ENCODE assay signal across 8 cellular contexts in the genomic region with DNA sequence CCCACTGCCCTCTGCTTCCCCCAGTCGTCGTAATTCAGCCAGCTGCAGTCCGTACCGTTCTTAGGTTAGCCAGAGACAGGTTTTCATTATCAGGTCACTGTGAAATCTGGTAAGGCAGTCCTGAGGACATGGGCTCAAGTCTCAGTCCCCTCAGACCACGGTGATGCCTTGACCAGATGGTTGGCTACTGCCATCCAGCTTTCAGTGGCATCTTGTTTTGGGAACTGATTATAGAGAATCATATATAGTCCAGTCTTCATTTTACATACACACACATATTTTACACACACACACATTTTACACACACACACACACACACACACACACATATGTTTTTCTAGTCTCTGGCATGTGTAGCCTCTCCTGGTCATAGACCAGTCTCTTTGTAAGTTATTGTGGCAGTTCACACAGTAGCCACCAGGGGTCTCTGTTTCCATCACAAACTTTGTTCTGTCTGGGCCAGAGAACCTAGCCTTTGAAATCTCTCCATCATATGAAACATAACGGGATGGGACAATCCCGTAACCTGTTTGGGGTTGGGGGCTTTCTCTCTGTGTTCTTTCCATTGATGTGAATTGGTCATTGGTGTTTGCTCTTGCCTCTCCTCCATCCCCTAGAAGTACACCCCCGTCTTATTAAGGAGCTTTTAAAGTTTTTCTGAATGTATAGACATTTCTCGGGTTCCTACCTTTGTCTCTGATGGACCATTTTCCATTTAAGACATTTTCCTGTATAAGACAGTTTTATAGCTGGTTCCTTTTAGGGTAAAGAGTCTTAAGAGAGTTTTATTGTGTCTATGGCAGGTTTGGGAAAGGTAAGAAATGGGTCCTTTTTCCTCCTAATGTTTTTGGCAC. TPM values are rescaled to one million over a fixed set of nuclear protein-coding genes. Genes with fewer than 3 reads are reported as not detected.
A peak's percentile ranks its signal among the peaks of the same experiment; 100 is the strongest.
DNase-seq lines count a peak whose midpoint lies in the region; ATAC-seq and TF ChIP-seq lines count a peak whose summit lies in the region.

No MANE protein-coding gene starts in this region.

- H3K4me1 Mint-ChIP-seq in effector memory CD8-positive, alpha-beta T cell (ENCODE audit: low read depth in 2 of 2): peaks cover 13 to 21% of the 10 kb centered on the region in 2 donors
- H3K4me1 Mint-ChIP-seq in stimulated activated naive B cell treated with anti-CD40 and anti-IgM and Interleukin-4, amounts not matched to agents 10 μg/mL and 1 μg/mL and 100 μg/mL, for 72 hours: peaks cover 17 to 22% of the 10 kb centered on the region in 2 donors

- no peaks in the 10 kb centered on the region for H3K9me3 ChIP-seq in mucosa of descending colon

- no peaks in the 10 kb centered on the region for H3K4me1 ChIP-seq in mucosa of descending colon (ENCODE audit: low read depth)

- DNase-seq in GDM1 (lab: John Stamatoyannopoulos, UW): peak; percentile 35
- peak; percentile 57 for DNase-seq in NOMO-1 treated with DMSO at 0.1 percent for 48 hours (lab: John Stamatoyannopoulos, UW; ENCODE audit: unreplicated experiment)
- peak; percentile 88 for DNase-seq in activated CD8-positive, alpha-beta memory T cell treated with anti-CD3 and anti-CD28 coated beads for 24 hours
- DNase-seq in effector memory CD8-positive, alpha-beta T cell: peak; percentile 70 to 77 (median 72)
- DNase-seq in mucosa of descending colon: peak in 1 of 3 donors; percentile 93
- peak; percentile 46 for DNase-seq in stimulated activated naive B cell treated with anti-CD40 and anti-IgM and Interleukin-4, amounts not matched to agents 10 μg/mL and 1 μg/mL and 100 μg/mL, for 72 hours
- DNase-seq in cortex of kidney (lab: John Stamatoyannopoulos, UW): no peak

- H3K9me3 Mint-ChIP-seq in effector memory CD8-positive, alpha-beta T cell: no peaks in the 10 kb centered on the region
- no peaks in the 10 kb centered on the region for H3K9me3 Mint-ChIP-seq in stimulated activated naive B cell treated with anti-CD40 and anti-IgM and Interleukin-4, amounts not matched to agents 10 μg/mL and 1 μg/mL and 100 μg/mL, for 72 hours

- intact Hi-C loops in mucosa of descending colon (cut with DNase I, micrococcal nuclease): no loop called here

- peaks cover 11% of the 10 kb centered on the region for H3K36me3 Mint-ChIP-seq in effector memory CD8-positive, alpha-beta T cell (ENCODE audit: insufficient read depth)
- peaks cover 25 to 45% of the 10 kb centered on the region in 2 donors for H3K36me3 Mint-ChIP-seq in stimulated activated naive B cell treated with anti-CD40 and anti-IgM and Interleukin-4, amounts not matched to agents 10 μg/mL and 1 μg/mL and 100 μg/mL, for 72 hours

- peak; percentile 68 for TF ChIP-seq CTCF in mucosa of descending colon (IDR thresholded peaks at IDR 0.05)

- H3K4me3 Mint-ChIP-seq in effector memory CD8-positive, alpha-beta T cell: no peak overlapping the region
- H3K4me3 Mint-ChIP-seq in stimulated activated naive B cell treated with anti-CD40 and anti-IgM and Interleukin-4, amounts not matched to agents 10 μg/mL and 1 μg/mL and 100 μg/mL, for 72 hours: no peak overlapping the region

- no peak overlapping the region for H3K4me3 ChIP-seq in mucosa of descending colon

- peak overlapping the region in 1 of 2 donors; percentile 23 for H3K27ac Mint-ChIP-seq in effector memory CD8-positive, alpha-beta T cell
- H3K27ac Mint-ChIP-seq in stimulated activated naive B cell treated with anti-CD40 and anti-IgM and Interleukin-4, amounts not matched to agents 10 μg/mL and 1 μg/mL and 100 μg/mL, for 72 hours: no peak overlapping the region

- no peaks in the 10 kb centered on the region for H3K36me3 ChIP-seq in mucosa of descending colon (ENCODE audit: low read depth)

- ATAC-seq in HG03175 (IDR thresholded peaks at IDR 0.05; ENCODE audit: unreplicated experiment) (peak; percentile 44), mucosa of descending colon (peak; percentile 86)
- ATAC-seq in effector memory CD8-positive, alpha-beta T cell (replicated peaks): peak; percentile 92
- ATAC-seq in stimulated activated naive B cell treated with anti-CD40 and anti-IgM and Interleukin-4, amounts not matched to agents 10 μg/mL and 1 μg/mL and 100 μg/mL, for 72 hours (replicated peaks): peak; percentile 68 to 72

- H3K27me3 Mint-ChIP-seq in effector memory CD8-positive, alpha-beta T cell: no peaks in the 10 kb centered on the region
- no peaks in the 10 kb centered on the region for H3K27me3 Mint-ChIP-seq in stimulated activated naive B cell treated with anti-CD40 and anti-IgM and Interleukin-4, amounts not matched to agents 10 μg/mL and 1 μg/mL and 100 μg/mL, for 72 hours

RNA-seq across cellular contexts. Expression of gene IKBKE, which starts 8.4 kb away (rescaled TPM):
- total RNA-seq in mucosa of descending colon: 10 to 100 TPM in 2 of 3 donors, 1 to 10 TPM in 1; 9.7 to 24.7 (median 16.4) TPM

RNA-seq across cellular contexts. Expression of gene RASSF5, which starts 45.5 kb away (rescaled TPM):
- 1 to 10 TPM; 5.3 to 7.6 (median 5.8) TPM for total RNA-seq in mucosa of descending colon
